1 cellular context compared by ENCODE assay signal in the genomic region with DNA sequence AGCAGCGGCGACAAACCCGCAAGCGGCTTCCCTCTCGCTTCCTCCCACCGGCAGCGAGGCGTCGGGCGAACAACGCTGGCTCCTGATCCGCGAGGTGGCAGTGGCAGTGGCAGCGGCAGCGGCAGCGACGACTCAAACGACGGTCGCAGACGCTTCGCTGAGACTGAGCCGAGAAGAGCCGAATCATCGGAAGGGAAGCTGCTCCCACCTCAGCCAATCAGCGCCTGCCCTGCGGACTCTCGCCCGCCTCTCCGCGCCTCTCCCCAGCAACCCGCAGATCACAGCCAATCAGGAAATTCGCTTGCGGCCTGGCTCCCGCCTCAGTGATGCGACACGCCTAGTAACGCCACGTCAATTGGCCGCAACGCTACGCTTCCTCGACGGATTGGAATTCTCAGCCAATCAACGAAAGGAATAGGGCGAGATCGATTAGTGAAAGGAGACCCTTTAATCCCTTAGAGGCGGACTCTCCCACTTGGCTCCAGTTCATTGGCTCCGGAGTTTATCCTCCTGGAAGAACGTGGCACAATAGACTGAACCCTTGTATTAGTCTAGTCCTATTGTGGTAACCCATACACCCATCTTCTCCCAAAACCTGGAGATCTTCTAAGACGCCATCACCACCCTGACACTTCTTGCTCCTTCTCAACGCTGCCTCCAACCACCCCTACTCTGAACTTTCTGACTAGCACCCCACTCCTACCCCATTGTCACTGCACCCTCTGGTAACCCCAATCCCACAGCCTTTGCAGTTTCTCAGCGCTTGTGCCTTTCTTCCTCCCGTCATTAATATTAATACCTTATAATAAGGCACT.
A peak's percentile ranks its signal among the peaks of the same experiment; 100 is the strongest.
TF ChIP-seq lines count a peak whose summit lies in the region.

A gene (minus strand): TSS at position 165 of the 815 bp plus-strand sequence. CDS start 272 bp downstream, outside the sequence.

TF ChIP-seq in neural cell, 6 proteins besides CTCF, POLR2A, EP300 and RAD21 (continued from another document):
- TF ChIP-seq, protein P1, sequence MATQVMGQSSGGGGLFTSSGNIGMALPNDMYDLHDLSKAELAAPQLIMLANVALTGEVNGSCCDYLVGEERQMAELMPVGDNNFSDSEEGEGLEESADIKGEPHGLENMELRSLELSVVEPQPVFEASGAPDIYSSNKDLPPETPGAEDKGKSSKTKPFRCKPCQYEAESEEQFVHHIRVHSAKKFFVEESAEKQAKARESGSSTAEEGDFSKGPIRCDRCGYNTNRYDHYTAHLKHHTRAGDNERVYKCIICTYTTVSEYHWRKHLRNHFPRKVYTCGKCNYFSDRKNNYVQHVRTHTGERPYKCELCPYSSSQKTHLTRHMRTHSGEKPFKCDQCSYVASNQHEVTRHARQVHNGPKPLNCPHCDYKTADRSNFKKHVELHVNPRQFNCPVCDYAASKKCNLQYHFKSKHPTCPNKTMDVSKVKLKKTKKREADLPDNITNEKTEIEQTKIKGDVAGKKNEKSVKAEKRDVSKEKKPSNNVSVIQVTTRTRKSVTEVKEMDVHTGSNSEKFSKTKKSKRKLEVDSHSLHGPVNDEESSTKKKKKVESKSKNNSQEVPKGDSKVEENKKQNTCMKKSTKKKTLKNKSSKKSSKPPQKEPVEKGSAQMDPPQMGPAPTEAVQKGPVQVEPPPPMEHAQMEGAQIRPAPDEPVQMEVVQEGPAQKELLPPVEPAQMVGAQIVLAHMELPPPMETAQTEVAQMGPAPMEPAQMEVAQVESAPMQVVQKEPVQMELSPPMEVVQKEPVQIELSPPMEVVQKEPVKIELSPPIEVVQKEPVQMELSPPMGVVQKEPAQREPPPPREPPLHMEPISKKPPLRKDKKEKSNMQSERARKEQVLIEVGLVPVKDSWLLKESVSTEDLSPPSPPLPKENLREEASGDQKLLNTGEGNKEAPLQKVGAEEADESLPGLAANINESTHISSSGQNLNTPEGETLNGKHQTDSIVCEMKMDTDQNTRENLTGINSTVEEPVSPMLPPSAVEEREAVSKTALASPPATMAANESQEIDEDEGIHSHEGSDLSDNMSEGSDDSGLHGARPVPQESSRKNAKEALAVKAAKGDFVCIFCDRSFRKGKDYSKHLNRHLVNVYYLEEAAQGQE (IDR thresholded peaks at IDR 0.05; ENCODE audit: borderline replicate concordance), result peak; percentile 87
- TF ChIP-seq SMC3 (conservative IDR thresholded peaks at IDR 0.05; ENCODE audit: poor library complexity) (peak; percentile 65), POLR2AphosphoS5 (IDR thresholded peaks at IDR 0.05) (peak; percentile 99)
